In genomic region chr20:17675519-17676377, GRCh38 we compare ENCODE assay signal across 24 cellular contexts. TPM values are rescaled to one million over a fixed set of nuclear protein-coding genes. Genes with fewer than 3 reads are reported as not detected.
DNase-seq lines count a peak whose midpoint lies in the region; TF ChIP-seq lines count a peak whose summit lies in the region.
"Had no signal": no experiment of that assay in that cellular context is flagged by ENCODE, and none has a peak within 500 bp of the region (broad histone marks: within the 10 kb centered on the region; RNA-seq: fewer than 3 reads in every experiment).

No MANE protein-coding gene starts in this region.

- in situ Hi-C loops in G401 (cut with HindIII; ENCODE audit: low sequenced_read_pairs) = no loop called here

- H3K9me2 ChIP-seq in Loucy (replicated peaks; ENCODE audit: low read depth, low read length) = no peaks in the 10 kb centered on the region

- TF ChIP-seq CTCF in AG04450 (IDR thresholded peaks at IDR 0.05; ENCODE audit: low read depth, low read length) (no peak), Loucy (conservative IDR thresholded peaks at IDR 0.05; ENCODE audit: low read length) (no peak), chondrocyte (IDR thresholded peaks at IDR 0.05) (no peak), osteocyte (IDR thresholded peaks at IDR 0.05) (no peak)

- H3K9me3 Mint-ChIP-seq in chondrocyte (ENCODE audit: low read depth) (no peaks in the 10 kb centered on the region), osteocyte (ENCODE audit: unreplicated experiment) (no peaks in the 10 kb centered on the region)
- H3K9me3 Mint-ChIP-seq: CD4-positive, CD25-positive, alpha-beta regulatory T cell had no signal

- H3K27me3 Mint-ChIP-seq in chondrocyte (ENCODE audit: low read depth) (no peaks in the 10 kb centered on the region), osteocyte (ENCODE audit: unreplicated experiment) (no peaks in the 10 kb centered on the region)

- H3K79me2 ChIP-seq in Loucy (ENCODE audit: insufficient read depth, low read length) = peaks cover 100% of the 10 kb centered on the region

- CTCF ChIA-PET in AG04450 (lab: Charles Lee) = interaction anchor here (0.6 to 1.4 kb wide), 5 partner anchors 10 to 610 kb away, joined by 3 to 5 read pairs (median 3); no protein-coding TSS in a partner anchor

- H3K27ac ChIP-seq in AG04450 (ENCODE audit: low read depth, low read length) = peak overlapping the region; percentile 68

- H3K4me2 ChIP-seq in Loucy (ENCODE audit: low read depth, low read length, poor library complexity, severe bottlenecking) = peak overlapping the region; percentile 19

- DNase-seq in AG04450 (ENCODE audit: low read depth, low spot score) (no peak), chondrocyte (ENCODE audit: low spot score) (no peak), osteocyte (ENCODE audit: extremely low spot score, unreplicated experiment) (no peak), cerebellar cortex (ENCODE audit: low spot score) (no peak), G401 (ENCODE audit: low spot score) (no peak), NCI-H187 treated with DMSO at 0.1 percent for 48 hours (lab: John Stamatoyannopoulos, UW) (no peak)
- no peak for DNase-seq in activated effector memory CD4-positive, alpha-beta T cell treated with anti-CD3 and anti-CD28 coated beads, Interleukin-2, amount 50 U/mL, for 16 hours
- DNase-seq: activated CD4-positive, alpha-beta T cell treated with anti-CD3 and anti-CD28 coated beads for 48 hours; activated CD8-positive, alpha-beta memory T cell treated with anti-CD3 and anti-CD28 coated beads, Interleukin-2, amount 50 U/mL, for 4 hours; activated gamma-delta T cell; amniotic stem cell; caudate nucleus; CD4-positive, CD25-positive, alpha-beta regulatory T cell; DMS153; GDM1; mucosa of descending colon; NCI-H1694; NCI-H69; OCI-M1; retina; SHP77; stimulated activated CD4-positive, alpha-beta T cell treated with anti-CD3 and anti-CD28 coated beads, Interleukin-15, amount 100 ng/mL, for 24 hours had no signal

- H3K27ac Mint-ChIP-seq in chondrocyte (ENCODE audit: unreplicated experiment) (peak overlapping the region; percentile 88), osteocyte (ENCODE audit: unreplicated experiment) (peak overlapping the region; percentile 68)
- H3K27ac Mint-ChIP-seq: CD4-positive, CD25-positive, alpha-beta regulatory T cell had no signal

- H3K4me1 Mint-ChIP-seq in chondrocyte (ENCODE audit: low read depth) (peaks cover 96% of the 10 kb centered on the region), osteocyte (ENCODE audit: unreplicated experiment) (peaks cover 72% of the 10 kb centered on the region)

- POLR2A ChIA-PET in AG04450 (lab: Yijun Ruan, JAX) = interaction anchor here (0.7 to 1.3 kb wide), 7 partner anchors 8 to 261 kb away, joined by 3 to 5 read pairs (median 4); no protein-coding TSS in a partner anchor

- no peak overlapping the region for H3K9ac ChIP-seq in Loucy (ENCODE audit: low read depth, low read length, poor library complexity, severe bottlenecking)

- H3K4me3 Mint-ChIP-seq in chondrocyte (ENCODE audit: unreplicated experiment) (no peak overlapping the region), osteocyte (ENCODE audit: unreplicated experiment) (no peak overlapping the region)

- no peaks in the 10 kb centered on the region for H3F3A ChIP-seq in Loucy (ENCODE audit: low read depth)

- no peak overlapping the region for H3K4me3 ChIP-seq in AG04450 (ENCODE audit: low read depth, low read length)
- no peak overlapping the region for H3K4me3 ChIP-seq in Loucy (ENCODE audit: low read length, poor library complexity, severe bottlenecking)
- H3K4me3 ChIP-seq: mucosa of descending colon had no signal

- H2AFZ ChIP-seq in Loucy (ENCODE audit: low read length) = no peak overlapping the region

- H3K9me3 ChIP-seq in AG04450 (ENCODE audit: control insufficient read depth, insufficient read depth, low read length) (no peaks in the 10 kb centered on the region), Loucy (ENCODE audit: insufficient read depth, low read depth, low read length) (no peaks in the 10 kb centered on the region)
- H3K9me3 ChIP-seq: mucosa of descending colon had no signal

- peaks cover 13% of the 10 kb centered on the region; the same call in 1 of the 2 replicates for H3K36me3 ChIP-seq in Loucy (ENCODE audit: insufficient read depth, low read length)

- peaks cover 73% of the 10 kb centered on the region for H4K20me1 ChIP-seq in Loucy (ENCODE audit: insufficient read depth, low read length, poor library complexity, severe bottlenecking)

- H3K36me3 Mint-ChIP-seq in chondrocyte (ENCODE audit: low read depth) (peaks cover 29% of the 10 kb centered on the region), osteocyte (ENCODE audit: unreplicated experiment) (peaks cover 38% of the 10 kb centered on the region)

- H3K4me1 ChIP-seq in Loucy (ENCODE audit: insufficient read depth, low read length, poor library complexity, severe bottlenecking) = peaks cover 57% of the 10 kb centered on the region

- H3K27me3 ChIP-seq in AG04450 (ENCODE audit: control insufficient read depth, insufficient read depth, low read length) (no peaks in the 10 kb centered on the region), Loucy (ENCODE audit: insufficient read depth, low read length, poor library complexity, severe bottlenecking) (no peaks in the 10 kb centered on the region)

RNA-seq across cellular contexts. Expression of gene RRBP1, which starts 6.3 kb away (rescaled TPM):
- polyA plus RNA-seq in AG04450 (2011; rRNA removed) = 151 and 153 TPM in 2 replicates
- polyA minus RNA-seq in AG04450 (2011; rRNA and poly(A)+ RNA removed) = 115 and 130 TPM in 2 replicates
- total RNA-seq in chondrocyte = 459 to 621 TPM (median 460 TPM) in 3 replicates
- 307 and 312 TPM in 2 replicates for total RNA-seq in osteocyte
- total RNA-seq in G401 (2014; rRNA removed; shearing (Covaris generic)) = 49.2 and 67.8 TPM in 2 replicates

RNA-seq across cellular contexts. Expression of gene BANF2, which starts 24.0 kb away (rescaled TPM):
- polyA plus RNA-seq in AG04450 (2011; rRNA removed) = not detected in 2 replicates
- polyA minus RNA-seq in AG04450 (2011; rRNA and poly(A)+ RNA removed) = not detected in 2 replicates
- not detected in 3 replicates for total RNA-seq in chondrocyte
- total RNA-seq in osteocyte = not detected in 2 replicates
- total RNA-seq in G401 (2014; rRNA removed; shearing (Covaris generic)) = not detected in 2 replicates
- total RNA-seq: CD4-positive, CD25-positive, alpha-beta regulatory T cell; esophagus mucosa; mucosa of descending colon had no signal
- polyA plus RNA-seq: CD4-positive, CD25-positive, alpha-beta regulatory T cell had no signal
